Comparison of ENCODE assay signal across 27 cellular contexts in the genomic region with DNA sequence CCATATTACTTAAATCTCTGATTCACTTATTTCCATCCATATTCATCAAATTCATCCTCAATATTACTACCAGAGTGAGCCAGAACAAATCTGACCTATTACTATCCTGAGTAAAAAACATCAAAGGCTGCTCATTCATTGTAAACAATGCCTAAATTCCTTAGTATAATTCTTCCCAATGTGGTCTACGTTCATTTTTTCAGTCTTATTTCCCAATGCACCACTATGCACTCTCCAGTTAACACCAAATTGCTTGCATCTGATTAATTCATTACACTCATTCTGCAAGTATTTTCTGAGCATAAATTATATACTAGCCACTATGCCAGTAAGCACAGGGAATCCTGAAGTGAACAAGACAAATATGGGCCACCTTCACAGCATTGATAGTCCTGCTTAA.
A peak's percentile ranks its signal among the peaks of the same experiment; 100 is the strongest.
DNase-seq lines count a peak whose midpoint lies in the region; ATAC-seq and TF ChIP-seq lines count a peak whose summit lies in the region.
"Had no signal": no experiment of that assay in that cellular context is flagged by ENCODE, and none has a peak within 500 bp of the region (broad histone marks: within the 10 kb centered on the region; RNA-seq: fewer than 3 reads in every experiment).

No MANE protein-coding gene starts in this region.

- H3K27me3 Mint-ChIP-seq in MCF 10A (ENCODE audit: insufficient read depth, unreplicated experiment) = no peaks in the 10 kb centered on the region
- H3K27me3 Mint-ChIP-seq in activated T-cell treated with anti-CD3 and anti-CD28 coated beads, Interleukin-2, amount 50 U/mL, for 24 hours = peaks cover 5% of the 10 kb centered on the region
- H3K27me3 Mint-ChIP-seq: memory B cell had no signal

- H3K27me3 ChIP-seq in breast epithelium = no peaks in the 10 kb centered on the region
- H3K27me3 ChIP-seq in adipocyte (replicated peaks; ENCODE audit: control insufficient read depth, insufficient read depth, low read length) = no peaks in the 10 kb centered on the region
- H3K27me3 ChIP-seq in sigmoid colon = no peaks in the 10 kb centered on the region
- H3K27me3 ChIP-seq: ascending aorta, heart right ventricle, neural progenitor cell, testis had no signal

- H3K9me3 ChIP-seq in breast epithelium = no peaks in the 10 kb centered on the region
- H3K9me3 ChIP-seq in adipocyte (ENCODE audit: control insufficient read depth, low read length) = no peaks in the 10 kb centered on the region
- no peaks in the 10 kb centered on the region for H3K9me3 ChIP-seq in sigmoid colon
- H3K9me3 ChIP-seq: ascending aorta, heart right ventricle, testis had no signal

- intact Hi-C loops in MCF 10A (cut with micrococcal nuclease) = no loop called here
- intact Hi-C loops in breast epithelium (cut with DNase I; ENCODE audit: low total_unique reads) = no loop called here
- intact Hi-C loops in sigmoid colon (cut with DNase I) = no loop called here

- no peaks in the 10 kb centered on the region for H3K36me3 ChIP-seq in breast epithelium
- peaks cover 50% of the 10 kb centered on the region for H3K36me3 ChIP-seq in adipocyte (ENCODE audit: control insufficient read depth, insufficient read depth, low read length, severe bottlenecking)
- no peaks in the 10 kb centered on the region for H3K36me3 ChIP-seq in sigmoid colon
- H3K36me3 ChIP-seq: neural progenitor cell had no signal

- POLR2A ChIA-PET in MCF 10A (lab: Yijun Ruan, JAX) = no interaction called here

- H3K4me1 ChIP-seq in breast epithelium (no peaks in the 10 kb centered on the region), adipocyte (ENCODE audit: control insufficient read depth, insufficient read depth, low read length) (peaks cover 45% of the 10 kb centered on the region), sigmoid colon (peaks cover 0 to 4% (median 0%) of the 10 kb centered on the region in 4 donors)
- H3K4me1 ChIP-seq: ascending aorta, testis had no signal

- TF ChIP-seq EP300 in sigmoid colon (IDR thresholded peaks at IDR 0.05) = no peak

- H3K9me3 Mint-ChIP-seq in MCF 10A (ENCODE audit: unreplicated experiment) = no peaks in the 10 kb centered on the region
- no peaks in the 10 kb centered on the region for H3K9me3 Mint-ChIP-seq in activated T-cell treated with anti-CD3 and anti-CD28 coated beads, Interleukin-2, amount 50 U/mL, for 24 hours
- H3K9me3 Mint-ChIP-seq: activated CD4-positive, alpha-beta memory T cell treated with anti-CD3 and anti-CD28 coated beads, Interleukin-2, amount 10 ng/mL, durations not matched to agents 7 days and 5 days; activated T-helper 2 cell treated with anti-CD3 and anti-CD28 coated beads, Interferon-gamma antibody, Interleukin-2, Interleukin-4, amounts not matched to agents 10 μg/mL and 5 μg/mL and 100 μg/mL, durations not matched to agents 14 hours and 24 hours and 36 hours; CD4-positive, alpha-beta memory T cell; memory B cell; neural progenitor cell; T-helper 1 cell treated with Interleukin-12 subunit alpha and Interleukin-12 subunit beta and Interleukin-4 antibody, amounts not matched to agents 30 μg/mL and 1 μg/mL, for 36 hours had no signal

- H3K27ac ChIP-seq in breast epithelium (no peak overlapping the region), sigmoid colon (no peak overlapping the region)
- H3K27ac ChIP-seq: 22Rv1, ascending aorta, heart right ventricle, neural progenitor cell, testis had no signal

- no peak overlapping the region for H3K9ac ChIP-seq in adipocyte (ENCODE audit: low read length)
- H3K9ac ChIP-seq: neural progenitor cell had no signal

- TSS peak; percentile 14 for BruUV-seq in MCF 10A (replicated peaks; lab: Mats Ljungman, UMichigan)

- WGBS in sigmoid colon, 2 donors = 74 to 76% methylated on average over 1 of the region's 1 CpG

- CTCF ChIA-PET in MCF 10A (lab: Yijun Ruan, JAX) = interaction anchor here (0.6 kb wide), 1 partner anchor 20 kb away, joined by 3 read pairs; no protein-coding TSS in a partner anchor

- no peak for ATAC-seq in HG02885 (IDR thresholded peaks at IDR 0.05; ENCODE audit: poor library complexity, unreplicated experiment)
- ATAC-seq: activated CD4-positive, CD25-positive, alpha-beta regulatory T cell treated with anti-CD3 and anti-CD28 coated beads, Interleukin-2, amount 50 U/mL, for 24 hours; heart right ventricle had no signal

- H3K27ac Mint-ChIP-seq in MCF 10A (ENCODE audit: low read depth, unreplicated experiment) = no peak overlapping the region
- no peak overlapping the region for H3K27ac Mint-ChIP-seq in activated T-cell treated with anti-CD3 and anti-CD28 coated beads, Interleukin-2, amount 50 U/mL, for 24 hours
- H3K27ac Mint-ChIP-seq: activated CD4-positive, alpha-beta memory T cell treated with anti-CD3 and anti-CD28 coated beads, Interleukin-2, amount 10 ng/mL, durations not matched to agents 7 days and 5 days; activated naive CD8-positive, alpha-beta T cell; activated T-helper 2 cell treated with anti-CD3 and anti-CD28 coated beads, Interferon-gamma antibody, Interleukin-2, Interleukin-4, amounts not matched to agents 10 μg/mL and 5 μg/mL and 100 μg/mL, durations not matched to agents 14 hours and 24 hours and 36 hours; CD4-positive, alpha-beta memory T cell; memory B cell; T-helper 1 cell treated with Interleukin-12 subunit alpha and Interleukin-12 subunit beta and Interleukin-4 antibody, amounts not matched to agents 30 μg/mL and 1 μg/mL, for 36 hours had no signal

- no peak for DNase-seq in MCF 10A (ENCODE audit: unreplicated experiment)
- DNase-seq in breast epithelium (ENCODE audit: low spot score in 2 of 2) = no peak
- peak; percentile 36 for DNase-seq in adipocyte (ENCODE audit: low read depth)
- DNase-seq in fibroblast of mammary gland (ENCODE audit: low read depth) = peak; percentile 73
- DNase-seq in sigmoid colon = no peak
- DNase-seq in activated T-cell treated with anti-CD3 and anti-CD28 coated beads, Interleukin-2, amount 50 U/mL, for 24 hours = no peak
- DNase-seq in occipital lobe (lab: John Stamatoyannopoulos, UW) = no peak
- DNase-seq: activated CD4-positive, alpha-beta memory T cell treated with anti-CD3 and anti-CD28 coated beads, Interleukin-2, amount 10 ng/mL, durations not matched to agents 7 days and 5 days; activated CD8-positive, alpha-beta memory T cell treated with anti-CD3 and anti-CD28 coated beads, Interleukin-2, amount 50 U/mL, for 48 hours; CD4-positive, alpha-beta memory T cell; DMS 273 treated with DMSO at 0.1 percent for 48 hours; foreskin melanocyte; heart right ventricle; NCI-H1436; NCI-H446; RPMI8226; stimulated activated naive CD4-positive, alpha-beta T cell treated with Interleukin-2 at 50 U/mL for 16 hours; testis had no signal

- peaks cover 24% of the 10 kb centered on the region for H3K4me1 Mint-ChIP-seq in MCF 10A (ENCODE audit: insufficient read depth, unreplicated experiment)
- no peaks in the 10 kb centered on the region for H3K4me1 Mint-ChIP-seq in activated T-cell treated with anti-CD3 and anti-CD28 coated beads, Interleukin-2, amount 50 U/mL, for 24 hours (ENCODE audit: low read depth)
- H3K4me1 Mint-ChIP-seq: activated CD4-positive, alpha-beta memory T cell treated with anti-CD3 and anti-CD28 coated beads, Interleukin-2, amount 10 ng/mL, durations not matched to agents 7 days and 5 days; CD4-positive, alpha-beta memory T cell; memory B cell had no signal

- H3K4me3 ChIP-seq in breast epithelium (no peak overlapping the region), adipocyte (ENCODE audit: low read length) (no peak overlapping the region), fibroblast of mammary gland (ENCODE audit: control insufficient read depth, low read depth, low read length) (no peak overlapping the region), sigmoid colon (no peak overlapping the region)
- H3K4me3 ChIP-seq: ascending aorta, heart right ventricle, neural progenitor cell, testis had no signal

- no peak overlapping the region for H3K4me3 Mint-ChIP-seq in MCF 10A (ENCODE audit: unreplicated experiment)
- H3K4me3 Mint-ChIP-seq in activated T-cell treated with anti-CD3 and anti-CD28 coated beads, Interleukin-2, amount 50 U/mL, for 24 hours = no peak overlapping the region
- H3K4me3 Mint-ChIP-seq: activated CD4-positive, alpha-beta memory T cell treated with anti-CD3 and anti-CD28 coated beads, Interleukin-2, amount 10 ng/mL, durations not matched to agents 7 days and 5 days; activated naive CD8-positive, alpha-beta T cell; CD4-positive, alpha-beta memory T cell; memory B cell; neural progenitor cell; T-helper 1 cell treated with Interleukin-12 subunit alpha and Interleukin-12 subunit beta and Interleukin-4 antibody, amounts not matched to agents 30 μg/mL and 1 μg/mL, for 36 hours had no signal

- H3K36me3 Mint-ChIP-seq in MCF 10A (ENCODE audit: insufficient read depth, unreplicated experiment) = peaks cover 16% of the 10 kb centered on the region
- no peaks in the 10 kb centered on the region for H3K36me3 Mint-ChIP-seq in activated T-cell treated with anti-CD3 and anti-CD28 coated beads, Interleukin-2, amount 50 U/mL, for 24 hours (ENCODE audit: low read depth)
- H3K36me3 Mint-ChIP-seq: activated naive CD8-positive, alpha-beta T cell; CD4-positive, alpha-beta memory T cell; memory B cell had no signal

- TF ChIP-seq POLR2A in breast epithelium (IDR thresholded peaks at IDR 0.05) (no peak), sigmoid colon (IDR thresholded peaks at IDR 0.05) (no peak)

- TF ChIP-seq CTCF in MCF 10A (IDR thresholded peaks at IDR 0.05; ENCODE audit: unreplicated experiment) (no peak), breast epithelium (IDR thresholded peaks at IDR 0.05) (no peak), fibroblast of mammary gland (conservative IDR thresholded peaks at IDR 0.05; ENCODE audit: control insufficient read depth, insufficient read depth, low read depth, low read length) (no peak), sigmoid colon (IDR thresholded peaks at IDR 0.05) (no peak)

Comparison
In these comparisons a context has a peak if more than half of its experiments do, and no peak if none do; other contexts are left out.
1. DNase-seq: peak in adipocyte (single experiment) and fibroblast of mammary gland (single experiment); none in MCF 10A (single experiment), breast epithelium (0 of 2), sigmoid colon (single experiment), activated T-cell treated with anti-CD3 and anti-CD28 coated beads, Interleukin-2, amount 50 U/mL, for 24 hours (single experiment) and occipital lobe (single experiment).